In the genomic region with DNA sequence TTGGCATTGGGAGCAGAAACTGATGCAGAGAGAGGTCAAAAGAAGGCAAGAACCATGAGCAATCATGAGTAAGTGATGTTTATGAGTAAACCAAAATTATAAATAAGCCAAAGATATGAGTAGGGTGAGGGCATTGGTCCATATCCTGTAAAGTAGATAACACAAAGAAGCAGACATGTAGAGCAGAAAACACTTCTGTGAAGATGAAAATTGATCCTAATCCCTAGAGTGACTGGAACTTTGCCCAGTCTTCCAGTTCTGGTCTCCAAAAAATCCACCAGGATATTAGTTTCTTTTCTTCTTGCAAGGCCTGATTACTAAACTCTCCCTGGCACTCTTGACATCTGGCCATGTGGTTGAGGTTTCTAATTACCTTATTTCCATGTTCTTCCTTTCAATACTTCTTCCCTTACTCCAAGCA, we compare ENCODE assay signal across 28 cellular contexts. TPM values are rescaled to one million over a fixed set of nuclear protein-coding genes. Genes with fewer than 3 reads are reported as not detected.
DNase-seq lines count a peak whose midpoint lies in the region; ATAC-seq and TF ChIP-seq lines count a peak whose summit lies in the region.
"Had no signal": no experiment of that assay in that cellular context is flagged by ENCODE, and none has a peak within 500 bp of the region (broad histone marks: within the 10 kb centered on the region; RNA-seq: fewer than 3 reads in every experiment).

No MANE protein-coding gene starts in this region.

- in situ Hi-C loops in astrocyte of the cerebellum (cut with HindIII; ENCODE audit: low sequenced_read_pairs), result no loop called here

- TF ChIP-seq CTCF in astrocyte of the cerebellum (IDR thresholded peaks at IDR 0.05; ENCODE audit: low read depth, low read length, missing control alignments), result no peak

- DNase-seq in ELR (ENCODE audit: low read depth), result peak; percentile 52
- DNase-seq in LHCN-M2 (ENCODE audit: low read depth), result peak; percentile 88
- peak; percentile 53 for DNase-seq in NCI-H446 treated with DMSO at 0.1 percent for 48 hours (lab: John Stamatoyannopoulos, UW)
- DNase-seq in astrocyte of the cerebellum (ENCODE audit: low read depth), result peak; percentile 15
- no peak for DNase-seq in stimulated activated CD8-positive, alpha-beta memory T cell treated with anti-CD3 and anti-CD28 coated beads, Interleukin-4, amount 100 ng/mL, for 48 hours
- DNase-seq in RPMI8226, result no peak
- DNase-seq in UCSD-AML1 (lab: John Stamatoyannopoulos, UW; ENCODE audit: unreplicated experiment), result no peak
- DNase-seq: activated CD4-positive, alpha-beta T cell treated with anti-CD3 and anti-CD28 coated beads, Interleukin-2, amount 50 U/mL, for 1 hour; aorta; C1 segment of cervical spinal cord; Caco-2; central memory CD4-positive, alpha-beta T cell; dermis blood vessel endothelial cell; glutamatergic neuron; H9; IMR-90; lower lobe of right lung; mucosa of descending colon; NCI-H1436 treated with DMSO at 0.1 percent for 48 hours; stimulated activated CD4-positive, alpha-beta T cell treated with anti-CD3 and anti-CD28 coated beads, Interleukin-12 subunit alpha, Interleukin-12 subunit beta, amount 100 ng/mL, for 4 hours; thyroid gland; WERI-Rb-1 had no signal

- no peak overlapping the region for H3K4me3 ChIP-seq in astrocyte of the cerebellum (ENCODE audit: low read depth, low read length)
- H3K4me3 ChIP-seq: lower lobe of right lung, mucosa of descending colon, right atrium auricular region, thyroid gland had no signal

- no peak for ATAC-seq in HG03571 (IDR thresholded peaks at IDR 0.05; ENCODE audit: unreplicated experiment)
- ATAC-seq: lower lobe of right lung, mucosa of descending colon, Right ventricle myocardium inferior had no signal

RNA-seq across cellular contexts. Expression of gene DRD2, which starts 13.7 kb away (rescaled TPM):
- 3.3 and 5.7 TPM in 2 replicates for total RNA-seq in LHCN-M2 (2014; rRNA removed)
- 1.1 TPM for polyA plus RNA-seq in LHCN-M2 (2012)
- total RNA-seq: activated T-helper 1 cell treated with anti-CD3 and anti-CD28 coated beads, Interleukin-12 subunit alpha, Interleukin-12 subunit beta, Interleukin-2, Interleukin-4 antibody, amounts not matched to agents 30 ng/mL and 10 ng/mL and 1 ng/mL, durations not matched to agents 14 hours and 24 hours and 36 hours; dermis blood vessel endothelial cell; IMR-90; lower lobe of right lung; NCI-H460; right atrium auricular region; Right ventricle myocardium inferior had no signal
- polyA plus RNA-seq: AG04450, IMR-90 had no signal

Comparison
In these comparisons a context has a peak if more than half of its experiments do, and no peak if none do; other contexts are left out.
1. DNase-seq: peak in ELR (single experiment), LHCN-M2 (single experiment), NCI-H446 treated with DMSO at 0.1 percent for 48 hours (single experiment) and astrocyte of the cerebellum (single experiment); none in stimulated activated CD8-positive, alpha-beta memory T cell treated with anti-CD3 and anti-CD28 coated beads, Interleukin-4, amount 100 ng/mL, for 48 hours (single experiment), RPMI8226 (single experiment) and UCSD-AML1 (single experiment).